8 cellular contexts compared by ENCODE assay signal in the genomic region with DNA sequence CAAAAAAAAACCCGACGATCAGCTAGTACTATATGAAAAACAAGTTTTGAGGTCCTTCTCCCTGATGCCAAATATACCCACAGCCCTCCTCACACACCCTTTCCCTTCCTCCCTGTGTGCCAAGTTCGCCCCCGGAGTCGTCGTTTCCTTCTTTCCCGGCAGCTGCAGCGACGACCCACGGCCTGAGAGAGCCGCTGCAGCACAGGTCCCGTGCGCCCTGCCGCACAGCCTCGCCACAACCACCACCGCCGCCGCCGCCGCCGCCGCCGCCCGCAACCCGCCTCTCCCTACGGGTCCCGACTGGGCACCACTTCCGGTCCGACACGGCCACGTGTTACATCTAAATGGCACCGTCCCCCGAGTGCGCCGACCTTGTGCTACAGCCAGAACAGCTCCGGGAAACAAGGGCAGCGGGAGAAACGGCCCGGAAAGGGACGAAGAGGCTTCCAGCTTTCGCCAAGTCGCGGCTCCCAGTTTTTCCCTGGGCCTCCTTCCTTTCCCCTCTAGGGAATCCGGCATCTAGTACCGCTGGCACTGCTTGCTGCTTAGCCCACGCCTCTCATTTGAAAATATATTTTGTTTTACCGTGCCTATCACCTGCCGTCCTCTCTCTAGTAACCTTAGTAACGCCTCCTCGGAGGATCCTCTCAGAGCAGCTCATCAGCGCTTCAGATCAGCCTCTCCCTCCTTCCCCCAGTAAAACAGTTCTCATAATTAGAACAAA. TPM values are rescaled to one million over a fixed set of nuclear protein-coding genes. Genes with fewer than 3 reads are reported as not detected.
DNase-seq lines count a peak whose midpoint lies in the region; ATAC-seq, FAIRE-seq and TF ChIP-seq lines count a peak whose summit lies in the region.

A gene with protein sequence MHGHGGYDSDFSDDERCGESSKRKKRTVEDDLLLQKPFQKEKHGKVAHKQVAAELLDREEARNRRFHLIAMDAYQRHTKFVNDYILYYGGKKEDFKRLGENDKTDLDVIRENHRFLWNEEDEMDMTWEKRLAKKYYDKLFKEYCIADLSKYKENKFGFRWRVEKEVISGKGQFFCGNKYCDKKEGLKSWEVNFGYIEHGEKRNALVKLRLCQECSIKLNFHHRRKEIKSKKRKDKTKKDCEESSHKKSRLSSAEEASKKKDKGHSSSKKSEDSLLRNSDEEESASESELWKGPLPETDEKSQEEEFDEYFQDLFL (minus strand): TSS at position 315 of the 724 bp plus-strand sequence. CDS start 2,486 bp downstream, outside the sequence.

- H3K4me3 ChIP-seq in AG04450 (ENCODE audit: low read depth, low read length) (peak within 1 kb of the TSS; percentile 92), WERI-Rb-1 (ENCODE audit: low read depth, low read length) (peak within 1 kb of the TSS; percentile 83), bronchial epithelial cell (ENCODE audit: low read depth, low read length) (peak within 1 kb of the TSS; percentile 73)

- DNase-seq in AG04450 (ENCODE audit: low read depth, low spot score), result peak; percentile 86
- peak; percentile 85 for DNase-seq in NCI-H2171 treated with DMSO at 0.1 percent for 48 hours (lab: John Stamatoyannopoulos, UW)
- peak; percentile 95 for DNase-seq in WERI-Rb-1
- DNase-seq in bronchial epithelial cell (ENCODE audit: low read depth), result peak; percentile 62
- peak; percentile 93 for DNase-seq in inferior parietal cortex (ENCODE audit: extremely low spot score)
- peak; percentile 87 for DNase-seq in smooth muscle cell of the brain vasculature (ENCODE audit: low read depth, low spot score)

- FAIRE-seq in bronchial epithelial cell (lab: Jason Lieb, UNC), result no peak

- POLR2A ChIA-PET in AG04450 (lab: Yijun Ruan, JAX), result interaction anchor here (0.5 to 1.0 kb wide), 3 partner anchors 108 to 241 kb away, joined by 3 to 6 read pairs (median 4); no protein-coding TSS in a partner anchor

- TF ChIP-seq CTCF in AG04450 (IDR thresholded peaks at IDR 0.05; ENCODE audit: low read depth, low read length) (peak; percentile 40), WERI-Rb-1 (IDR thresholded peaks at IDR 0.05; ENCODE audit: low read depth, low read length) (peak; percentile 64), bronchial epithelial cell (IDR thresholded peaks at IDR 0.05; ENCODE audit: insufficient read depth, low read length, severe bottlenecking) (peak; percentile 48)

- peak within 1 kb of the TSS; percentile 89 for H3K27ac ChIP-seq in AG04450 (ENCODE audit: low read depth, low read length)
- peak within 1 kb of the TSS; percentile 82 for H3K27ac ChIP-seq in WERI-Rb-1

- H3K27me3 ChIP-seq in AG04450 (ENCODE audit: control insufficient read depth, insufficient read depth, low read length) (peaks cover 7% of the 10 kb centered on the region), WERI-Rb-1 (ENCODE audit: insufficient read depth, low read depth, severe bottlenecking) (no peaks in the 10 kb centered on the region), bronchial epithelial cell (ENCODE audit: control insufficient read depth, insufficient read depth, low read length) (no peaks in the 10 kb centered on the region)

- peaks cover under 1% of the 10 kb centered on the region; the same call in 1 of the 2 replicates for H3K36me3 ChIP-seq in WERI-Rb-1
- peaks cover 2% of the 10 kb centered on the region for H3K36me3 ChIP-seq in bronchial epithelial cell (ENCODE audit: control insufficient read depth, insufficient read depth, low read length)

- H3K9me3 ChIP-seq in AG04450 (ENCODE audit: control insufficient read depth, insufficient read depth, low read length) (no peaks in the 10 kb centered on the region), WERI-Rb-1 (ENCODE audit: severe bottlenecking) (no peaks in the 10 kb centered on the region)

- peak; percentile 85 for ATAC-seq in GM18868 (IDR thresholded peaks at IDR 0.05; ENCODE audit: unreplicated experiment)
- ATAC-seq in HG03103 (IDR thresholded peaks at IDR 0.05; ENCODE audit: low read depth, unreplicated experiment), result peak; percentile 72

- CTCF ChIA-PET in AG04450 (lab: Charles Lee), result interaction anchor here (0.6 to 2.1 kb wide), 9 partner anchors 15 to 742 kb away, joined by 3 to 22 read pairs (median 4); partner anchors contain the start of gene MYOF

RNA-seq across cellular contexts. Expression of the gene that starts here (rescaled TPM):
- 7.0 and 12.1 TPM in 2 replicates for polyA plus RNA-seq in AG04450 (2011; rRNA removed)
- 2.9 and 6.0 TPM in 2 replicates for polyA minus RNA-seq in AG04450 (2011; rRNA and poly(A)+ RNA removed)
- total RNA-seq in bronchial epithelial cell, result 4.7 and 7.2 TPM in 2 replicates

Comparison
In these comparisons a context has a peak if more than half of its experiments do, and no peak if none do; other contexts are left out.
1. Peak in every context shown above with its lines: DNase-seq, ATAC-seq, H3K4me3 ChIP-seq and H3K27ac ChIP-seq.